In the genomic region with DNA sequence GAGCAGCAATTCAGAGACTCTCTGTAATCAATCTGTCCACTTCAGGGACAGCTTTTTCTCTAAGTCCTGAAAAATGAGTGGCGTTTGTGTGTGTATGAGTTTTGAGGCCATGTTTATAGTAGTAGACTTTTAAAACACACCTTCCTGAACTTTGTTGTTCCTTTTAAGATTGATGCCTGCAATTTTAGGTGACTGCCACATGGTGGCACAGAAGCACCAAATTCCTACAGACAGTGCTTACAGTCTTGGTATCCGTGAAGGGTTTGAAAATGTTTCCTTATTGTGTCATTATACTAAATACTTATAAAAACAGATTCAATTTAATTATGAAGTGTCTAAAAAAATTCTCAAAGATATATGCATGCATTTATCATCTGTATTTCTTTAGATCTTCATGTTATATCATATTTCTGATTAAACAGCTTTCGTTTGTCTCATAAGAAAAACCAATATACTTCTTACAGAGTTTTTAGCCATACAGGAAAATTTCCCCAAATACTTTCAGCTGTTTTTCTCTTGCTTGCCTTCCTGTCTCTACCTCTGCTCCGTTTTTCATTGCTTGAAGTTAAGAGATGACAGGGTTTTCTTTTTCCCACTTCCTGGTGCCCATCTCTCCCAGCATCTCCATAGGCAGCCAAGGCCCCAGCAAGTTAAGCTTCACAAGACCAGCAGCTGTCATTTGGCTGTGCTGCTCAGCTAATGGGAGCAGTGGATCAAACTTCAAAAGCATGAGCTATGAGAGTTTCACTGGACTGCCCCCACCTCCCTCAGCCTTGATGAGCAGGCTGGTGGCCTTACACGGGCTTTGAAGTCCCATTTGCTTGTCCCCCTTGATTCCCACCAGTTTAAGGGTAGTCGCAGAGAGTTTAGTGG, we compare ENCODE assay signal across 8 cellular contexts.
DNase-seq lines count a peak whose midpoint lies in the region; ATAC-seq, FAIRE-seq and TF ChIP-seq lines count a peak whose summit lies in the region.

No MANE protein-coding gene starts in this region.

- ATAC-seq in HG03103 (IDR thresholded peaks at IDR 0.05; ENCODE audit: low read depth, unreplicated experiment) (peak; percentile 66), HG03139 (IDR thresholded peaks at IDR 0.05; ENCODE audit: unreplicated experiment) (no peak)
- ATAC-seq in stimulated activated naive B cell treated with anti-CD40 and anti-IgM and Interleukin-4, amounts not matched to agents 10 μg/mL and 1 μg/mL and 100 μg/mL, for 72 hours (replicated peaks) = no peak

- FAIRE-seq in TTC549 (lab: Jason Lieb, UNC) (peak; percentile 89), kidney (lab: Jason Lieb, UNC) (no peak)

- H3K9ac ChIP-seq in kidney (ENCODE audit: low read length in 2 of 2) = no peak overlapping the region

- peaks cover 0 to 6% of the 10 kb centered on the region in 2 donors for H3K27me3 Mint-ChIP-seq in stimulated activated naive B cell treated with anti-CD40 and anti-IgM and Interleukin-4, amounts not matched to agents 10 μg/mL and 1 μg/mL and 100 μg/mL, for 72 hours

- no peak for DNase-seq in kidney
- DNase-seq in activated T-cell treated with anti-CD3 and anti-CD28 coated beads for 4 hours = no peak
- no peak for DNase-seq in activated CD4-positive, alpha-beta T cell treated with anti-CD3 and anti-CD28 coated beads for 1 hour
- no peak for DNase-seq in stimulated activated naive B cell treated with anti-CD40 and anti-IgM and Interleukin-4, amounts not matched to agents 10 μg/mL and 1 μg/mL and 100 μg/mL, for 72 hours

- H3K4me3 Mint-ChIP-seq in stimulated activated naive B cell treated with anti-CD40 and anti-IgM and Interleukin-4, amounts not matched to agents 10 μg/mL and 1 μg/mL and 100 μg/mL, for 72 hours = no peak overlapping the region

- no peaks in the 10 kb centered on the region for H3K9me3 ChIP-seq in kidney (ENCODE audit: control insufficient read depth in 1 of 2, low read length in 2 of 2)

- H3K36me3 ChIP-seq in kidney (ENCODE audit: control insufficient read depth in 1 of 2, insufficient read depth in 2 of 2, low read length in 2 of 2) = no peaks in the 10 kb centered on the region

- TF ChIP-seq CTCF in GM12873 (IDR thresholded peaks at IDR 0.05; ENCODE audit: insufficient read depth, low read depth, low read length, missing control alignments) (peak; percentile 81), kidney (IDR thresholded peaks at IDR 0.05; ENCODE audit: borderline replicate concordance, extremely low read depth, insufficient read depth) (peak; percentile 46)

- peaks cover 0 to 10% of the 10 kb centered on the region in 2 donors for H3K36me3 Mint-ChIP-seq in stimulated activated naive B cell treated with anti-CD40 and anti-IgM and Interleukin-4, amounts not matched to agents 10 μg/mL and 1 μg/mL and 100 μg/mL, for 72 hours

- peaks cover 4 to 6% of the 10 kb centered on the region in 2 donors for H3K9me3 Mint-ChIP-seq in stimulated activated naive B cell treated with anti-CD40 and anti-IgM and Interleukin-4, amounts not matched to agents 10 μg/mL and 1 μg/mL and 100 μg/mL, for 72 hours

- no peak overlapping the region for H3K4me3 ChIP-seq in kidney (ENCODE audit: low read length in 2 of 2)

- intact Hi-C loops in kidney (cut with DNase I) = no loop called here

- H3K27ac ChIP-seq in kidney (ENCODE audit: low read depth in 2 of 2, low read length in 2 of 2) = no peak overlapping the region

- H3K27ac Mint-ChIP-seq in stimulated activated naive B cell treated with anti-CD40 and anti-IgM and Interleukin-4, amounts not matched to agents 10 μg/mL and 1 μg/mL and 100 μg/mL, for 72 hours = no peak overlapping the region

- no peaks in the 10 kb centered on the region for H3K4me1 ChIP-seq in kidney (ENCODE audit: control insufficient read depth in 1 of 2, insufficient read depth in 1 of 2, low read depth in 1 of 2, low read length in 2 of 2)

- no peaks in the 10 kb centered on the region for H3K4me1 Mint-ChIP-seq in stimulated activated naive B cell treated with anti-CD40 and anti-IgM and Interleukin-4, amounts not matched to agents 10 μg/mL and 1 μg/mL and 100 μg/mL, for 72 hours
